8 cellular contexts compared by ENCODE assay signal in the genomic region with DNA sequence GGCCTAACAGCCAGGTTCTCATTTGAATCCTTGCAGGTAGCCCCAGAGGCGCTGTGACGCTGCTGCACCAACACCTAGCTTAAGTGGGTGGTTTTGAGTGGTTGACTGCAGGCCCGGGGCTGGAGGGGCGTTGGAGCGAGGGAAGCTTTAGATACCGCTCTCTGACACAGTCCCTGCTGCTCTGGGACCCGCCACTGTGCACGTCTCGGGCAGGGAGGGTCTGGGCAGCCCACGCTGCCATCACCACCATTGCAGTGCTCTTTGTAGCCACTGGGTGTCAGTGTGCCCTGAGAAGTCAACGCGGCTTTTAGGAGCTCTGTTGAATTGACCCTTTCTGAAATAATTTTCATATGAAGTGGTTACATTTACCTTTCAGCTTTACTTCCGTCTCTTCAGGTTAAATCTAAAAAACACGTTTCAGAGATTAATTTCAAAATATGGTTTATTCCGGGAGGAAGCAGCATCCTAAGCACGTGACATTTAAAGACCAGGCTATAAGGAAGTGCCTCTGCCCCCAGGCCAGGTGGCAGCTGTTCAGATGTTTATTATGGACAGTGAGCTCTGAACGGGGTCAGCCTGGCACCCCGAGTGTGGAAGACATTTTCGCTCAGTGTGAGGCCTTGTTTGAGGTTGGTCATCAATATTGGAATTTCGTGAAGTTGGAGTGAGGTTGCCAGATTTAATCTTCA. TPM values are rescaled to one million over a fixed set of nuclear protein-coding genes. Genes with fewer than 3 reads are reported as not detected.
DNase-seq lines count a peak whose midpoint lies in the region; ATAC-seq and TF ChIP-seq lines count a peak whose summit lies in the region.

No MANE protein-coding gene starts in this region.

- H3K9me3 ChIP-seq in BLaER1: no peaks in the 10 kb centered on the region
- no peaks in the 10 kb centered on the region for H3K9me3 ChIP-seq in OCI-LY1 (ENCODE audit: low read length)
- H3K9me3 ChIP-seq in esophagus squamous epithelium: no peaks in the 10 kb centered on the region

- H3K4me2 ChIP-seq in BLaER1 (peak overlapping the region; percentile 42; the same call in 1 of the 2 replicates), OCI-LY1 (ENCODE audit: low read length) (no peak overlapping the region)

- H3K4me1 Mint-ChIP-seq in nephron progenitor cell: peaks cover 68% of the 10 kb centered on the region

- H3K9ac ChIP-seq in BLaER1: no peak overlapping the region
- no peak overlapping the region for H3K9ac ChIP-seq in OCI-LY1 (ENCODE audit: low read length)

- DNase-seq in HCEC 1CT: peak; percentile 45
- peak; percentile 67 for DNase-seq in activated T-cell treated with anti-CD3 and anti-CD28 coated beads, Interleukin-2, amount 50 U/mL, for 1 hour
- DNase-seq in esophagus squamous epithelium (lab: John Stamatoyannopoulos, UW): no peak
- peak; percentile 76 for DNase-seq in nephron progenitor cell
- peak; percentile 34 for DNase-seq in stromal cell of bone marrow (ENCODE audit: low read depth)

- no peaks in the 10 kb centered on the region for H3F3A ChIP-seq in OCI-LY1 (ENCODE audit: insufficient read depth, low read length)

- TF ChIP-seq POLR2A in esophagus squamous epithelium (IDR thresholded peaks at IDR 0.05): no peak

- H3K4me3 ChIP-seq in BLaER1: no peak overlapping the region
- no peak overlapping the region for H3K4me3 ChIP-seq in OCI-LY1 (ENCODE audit: low read depth, low read length, poor library complexity, severe bottlenecking)
- H3K4me3 ChIP-seq in esophagus squamous epithelium: no peak overlapping the region

- no peaks in the 10 kb centered on the region for H3K79me2 ChIP-seq in OCI-LY1 (ENCODE audit: insufficient read depth, low read length)

- ATAC-seq in HG03457 (IDR thresholded peaks at IDR 0.05; ENCODE audit: unreplicated experiment): no peak

- peaks cover 79% of the 10 kb centered on the region for H3K36me3 Mint-ChIP-seq in nephron progenitor cell (ENCODE audit: low read depth)

- H3K4me1 ChIP-seq in BLaER1: peaks cover 44% of the 10 kb centered on the region
- peaks cover 22% of the 10 kb centered on the region for H3K4me1 ChIP-seq in OCI-LY1 (ENCODE audit: insufficient read depth, low read length, severe bottlenecking)
- H3K4me1 ChIP-seq in esophagus squamous epithelium: peaks cover 0 to 14% (median 2%) of the 10 kb centered on the region in 3 donors

- no peaks in the 10 kb centered on the region for H3K9me2 ChIP-seq in OCI-LY1 (ENCODE audit: low read depth, low read length)

- no peaks in the 10 kb centered on the region for H3K27me3 Mint-ChIP-seq in nephron progenitor cell (ENCODE audit: low read depth, poor library complexity)

- H3K27me3 ChIP-seq in BLaER1 (no peaks in the 10 kb centered on the region), OCI-LY1 (ENCODE audit: insufficient read depth, low read length) (no peaks in the 10 kb centered on the region), esophagus squamous epithelium (no peaks in the 10 kb centered on the region)

- no peak overlapping the region for H2AFZ ChIP-seq in OCI-LY1 (ENCODE audit: low read length)

- no peak overlapping the region for H3K27ac Mint-ChIP-seq in nephron progenitor cell

- peak; percentile 98 for TF ChIP-seq CTCF in OCI-LY1 (IDR thresholded peaks at IDR 0.05; ENCODE audit: low read length)
- peak; percentile 85 to 98 (median 90) for TF ChIP-seq CTCF in esophagus squamous epithelium (IDR thresholded peaks at IDR 0.05)
- TF ChIP-seq CTCF in nephron progenitor cell (IDR thresholded peaks at IDR 0.05): peak; percentile 94

- H3K36me3 ChIP-seq in BLaER1 (peaks cover 82% of the 10 kb centered on the region), OCI-LY1 (ENCODE audit: insufficient read depth, low read length) (peaks cover 70% of the 10 kb centered on the region), esophagus squamous epithelium (peaks cover 24 to 97% (median 45%) of the 10 kb centered on the region in 3 donors)

- WGBS in esophagus squamous epithelium, 2 donors: 22 to 30% methylated on average over 11 to 18 of the region's 20 CpGs

- no peak overlapping the region for H3K4me3 Mint-ChIP-seq in nephron progenitor cell

- H3K27ac ChIP-seq in BLaER1 (no peak overlapping the region), OCI-LY1 (ENCODE audit: low read depth, low read length, poor library complexity, severe bottlenecking) (peak overlapping the region; percentile 20), esophagus squamous epithelium (no peak overlapping the region)

- peaks cover 46% of the 10 kb centered on the region for H4K20me1 ChIP-seq in BLaER1
- no peaks in the 10 kb centered on the region for H4K20me1 ChIP-seq in OCI-LY1 (ENCODE audit: insufficient read depth, low read length)

- intact Hi-C loops in esophagus squamous epithelium (cut with DNase I): loop anchor here (5.0 kb wide), 2 partner anchors 89 to 629 kb away; no protein-coding TSS in a partner anchor

- H3K9me3 Mint-ChIP-seq in nephron progenitor cell: no peaks in the 10 kb centered on the region

RNA-seq across cellular contexts. Expression of gene PARVB, which starts 30.9 kb away (rescaled TPM):
- 10 to 100 TPM in 2 of 4 donors, 1 to 10 TPM in 2; 3.3 to 20.8 (median 11.7) TPM for total RNA-seq in esophagus squamous epithelium

RNA-seq across cellular contexts. Expression of gene SAMM50, which starts 38.0 kb away (rescaled TPM):
- 10 to 100 TPM; 24.4 to 45.5 (median 34.3) TPM for total RNA-seq in esophagus squamous epithelium
